Comparison of ENCODE assay signal across 8 cellular contexts in genomic region chr5:76542887-76543690, GRCh38.
DNase-seq lines count a peak whose midpoint lies in the region; ATAC-seq and TF ChIP-seq lines count a peak whose summit lies in the region.

No MANE protein-coding gene starts in this region.

- TF ChIP-seq POLR2A in prostate gland (IDR thresholded peaks at IDR 0.05), result no peak

- DNase-seq in AML-193 (lab: John Stamatoyannopoulos, UW) (peak; percentile 57 to 58), prostate gland (ENCODE audit: low spot score) (no peak), OCI-M2 (lab: John Stamatoyannopoulos, UW; ENCODE audit: unreplicated experiment) (no peak), HK-2 (ENCODE audit: unreplicated experiment) (no peak)
- peak; percentile 77 for DNase-seq in T-helper 2 cell treated with Interferon-gamma antibody and Interleukin-4, amounts not matched to agents 5 μg/mL and 100 μg/mL, for 36 hours (ENCODE audit: low spot score)
- DNase-seq in activated naive CD8-positive, alpha-beta T cell treated with anti-CD3 and anti-CD28 coated beads, Interleukin-2, amount 50 U/mL, for 16 hours (ENCODE audit: low read depth, low spot score), result peak; percentile 12

- TF ChIP-seq CTCF in prostate gland (IDR thresholded peaks at IDR 0.05), result no peak

- H3K27me3 ChIP-seq in prostate gland (replicated peaks; ENCODE audit: insufficient read depth), result no peaks in the 10 kb centered on the region

- no peaks in the 10 kb centered on the region for H3K27me3 Mint-ChIP-seq in T-helper 2 cell treated with Interferon-gamma antibody and Interleukin-4, amounts not matched to agents 5 μg/mL and 100 μg/mL, for 36 hours (ENCODE audit: low read depth)

- no peak overlapping the region for H3K4me3 ChIP-seq in prostate gland

- no peaks in the 10 kb centered on the region for H3K9me3 ChIP-seq in prostate gland

- peaks cover 74% of the 10 kb centered on the region for H3K4me1 Mint-ChIP-seq in T-helper 2 cell treated with Interferon-gamma antibody and Interleukin-4, amounts not matched to agents 5 μg/mL and 100 μg/mL, for 36 hours (ENCODE audit: low read depth)

- H3K9me3 Mint-ChIP-seq in T-helper 2 cell treated with Interferon-gamma antibody and Interleukin-4, amounts not matched to agents 5 μg/mL and 100 μg/mL, for 36 hours, result peaks cover 4% of the 10 kb centered on the region

- peak overlapping the region; percentile 97 for H3K27ac Mint-ChIP-seq in T-helper 2 cell treated with Interferon-gamma antibody and Interleukin-4, amounts not matched to agents 5 μg/mL and 100 μg/mL, for 36 hours

- WGBS in prostate gland, result 68% methylated on average over 13 of the region's 13 CpGs

- peak overlapping the region; percentile 27 to 33 for H3K27ac ChIP-seq in prostate gland

- H3K4me3 Mint-ChIP-seq in T-helper 2 cell treated with Interferon-gamma antibody and Interleukin-4, amounts not matched to agents 5 μg/mL and 100 μg/mL, for 36 hours, result peak overlapping the region; percentile 84

- H3K36me3 ChIP-seq in prostate gland, result no peaks in the 10 kb centered on the region

- intact Hi-C loops in prostate gland (cut with DNase I), result loop anchor here (5.0 kb wide), 1 partner anchor 141 kb away; the partner anchor contains the start of gene IQGAP2

- ATAC-seq in esophagus mucosa (no peak), GM21528 (IDR thresholded peaks at IDR 0.05; ENCODE audit: low FRiP score, unreplicated experiment) (no peak)

- H3K4me1 ChIP-seq in prostate gland (replicated peaks), result peaks cover 8% of the 10 kb centered on the region

- peaks cover 16% of the 10 kb centered on the region for H3K36me3 Mint-ChIP-seq in T-helper 2 cell treated with Interferon-gamma antibody and Interleukin-4, amounts not matched to agents 5 μg/mL and 100 μg/mL, for 36 hours (ENCODE audit: low read depth)

Comparison
In these comparisons a context has a peak if more than half of its experiments do, and no peak if none do; other contexts are left out.
1. DNase-seq: peak in AML-193 (2 of 2), T-helper 2 cell treated with Interferon-gamma antibody and Interleukin-4, amounts not matched to agents 5 μg/mL and 100 μg/mL, for 36 hours (single experiment) and activated naive CD8-positive, alpha-beta T cell treated with anti-CD3 and anti-CD28 coated beads, Interleukin-2, amount 50 U/mL, for 16 hours (single experiment); none in prostate gland (single experiment), OCI-M2 (single experiment) and HK-2 (single experiment).